23 cellular contexts compared by ENCODE assay signal in the genomic region with DNA sequence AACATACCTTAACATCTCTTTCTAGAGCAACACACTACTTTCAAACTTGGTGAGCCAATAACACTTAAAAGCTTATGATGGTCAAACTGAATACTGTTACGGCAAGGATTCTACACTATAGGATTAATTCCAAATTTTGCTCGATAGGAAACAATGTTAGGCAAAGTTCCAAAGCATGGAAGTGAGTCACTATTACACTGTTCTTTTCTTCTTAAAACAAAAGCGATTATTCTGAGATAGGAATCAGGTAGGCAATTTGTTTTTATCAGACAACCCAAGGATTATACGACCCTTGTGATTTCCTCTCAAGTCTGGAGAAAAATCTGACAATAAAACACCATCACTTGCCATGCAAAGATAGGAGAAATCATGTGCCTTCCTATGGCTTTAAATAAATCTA.
DNase-seq lines count a peak whose midpoint lies in the region; TF ChIP-seq lines count a peak whose summit lies in the region.
"Had no signal": no experiment of that assay in that cellular context is flagged by ENCODE, and none has a peak within 500 bp of the region (broad histone marks: within the 10 kb centered on the region; RNA-seq: fewer than 3 reads in every experiment).

No MANE protein-coding gene starts in this region.

- DNase-seq in A172 (ENCODE audit: low spot score): peak; percentile 6
- peak; percentile 1 for DNase-seq in HT1080 (ENCODE audit: low read depth)
- peak; percentile 2 for DNase-seq in choroid plexus epithelial cell (ENCODE audit: low read depth)
- peak; percentile 52 for DNase-seq in fibroblast of the aortic adventitia (ENCODE audit: low read depth)
- no peak for DNase-seq in Ammon's horn (ENCODE audit: low spot score)
- DNase-seq in G401 (ENCODE audit: low spot score): no peak
- DNase-seq in NCI-H1105 treated with DMSO at 0.1 percent for 48 hours (lab: John Stamatoyannopoulos, UW): no peak
- DNase-seq in central memory CD4-positive, alpha-beta T cell: no peak
- DNase-seq: 8988T; AML-193; Calu3; CD8-positive, alpha-beta memory T cell; EL; GOT3; HCEC 1CT; MV-4-11; NCI-H1694; NCI-H2081 treated with DMSO at 0.1 percent for 48 hours; NCI-H2171 treated with DMSO at 0.1 percent for 48 hours; NCI-H526; RPMI8226; SHP77; SW 1271 had no signal

- in situ Hi-C loops in G401 (cut with HindIII; ENCODE audit: low sequenced_read_pairs): no loop called here

- TF ChIP-seq CTCF in choroid plexus epithelial cell (conservative IDR thresholded peaks at IDR 0.05; ENCODE audit: low read depth, low read length): no peak
- no peak for TF ChIP-seq CTCF in fibroblast of the aortic adventitia (IDR thresholded peaks at IDR 0.05; ENCODE audit: insufficient read depth, low read length)

- H3K4me3 ChIP-seq in choroid plexus epithelial cell (ENCODE audit: low read depth, low read length): no peak overlapping the region
- H3K4me3 ChIP-seq in fibroblast of the aortic adventitia (ENCODE audit: low read depth, low read length): no peak overlapping the region

Comparison
In these comparisons a context has a peak if more than half of its experiments do, and no peak if none do; other contexts are left out.
1. DNase-seq: peak in A172 (single experiment), HT1080 (single experiment), choroid plexus epithelial cell (single experiment) and fibroblast of the aortic adventitia (single experiment); none in Ammon's horn (single experiment), G401 (single experiment), NCI-H1105 treated with DMSO at 0.1 percent for 48 hours (single experiment) and central memory CD4-positive, alpha-beta T cell (single experiment).